ENCODE assay signal across 11 cellular contexts in genomic region chr18:58257461-58257860, GRCh38.
DNase-seq lines count a peak whose midpoint lies in the region; FAIRE-seq and TF ChIP-seq lines count a peak whose summit lies in the region.
"Had no signal": no experiment of that assay in that cellular context is flagged by ENCODE, and none has a peak within 500 bp of the region (broad histone marks: within the 10 kb centered on the region; RNA-seq: fewer than 3 reads in every experiment).

No MANE protein-coding gene starts in this region.

- peaks cover 16% of the 10 kb centered on the region for H3K27me3 Mint-ChIP-seq in glutamatergic neuron (ENCODE audit: unreplicated experiment)

- peaks cover 25% of the 10 kb centered on the region for H3K4me1 ChIP-seq in smooth muscle cell (ENCODE audit: low read depth)

- H2AFZ ChIP-seq in smooth muscle cell (ENCODE audit: low read depth), result peak overlapping the region; percentile 39

- H3K4me2 ChIP-seq in smooth muscle cell, result peak overlapping the region; percentile 35

- no peaks in the 10 kb centered on the region for H4K20me1 ChIP-seq in smooth muscle cell (ENCODE audit: low read depth)

- no peaks in the 10 kb centered on the region for H3K9me3 ChIP-seq in smooth muscle cell (replicated peaks; ENCODE audit: low read depth)
- H3K9me3 ChIP-seq: SJSA1 had no signal

- peak overlapping the region; percentile 63 for H3K4me3 Mint-ChIP-seq in glutamatergic neuron (ENCODE audit: unreplicated experiment)

- peak; percentile 42 for DNase-seq in GM19239 (ENCODE audit: insufficient read length, low spot score)
- DNase-seq in RPMI8226, result peak; percentile 26
- peak; percentile 23 for DNase-seq in glutamatergic neuron
- DNase-seq in smooth muscle cell (lab: John Stamatoyannopoulos, UW; ENCODE audit: unreplicated experiment), result no peak
- no peak for DNase-seq in NK-92 (lab: John Stamatoyannopoulos, UW; ENCODE audit: unreplicated experiment)
- no peak for DNase-seq in NCI-H526 treated with DMSO at 0.1 percent for 48 hours (lab: John Stamatoyannopoulos, UW)
- no peak for DNase-seq in putamen (ENCODE audit: low spot score)
- DNase-seq: central memory CD4-positive, alpha-beta T cell; GF-D8; NCI-H1048 had no signal

- peak overlapping the region; percentile 94 for H3K27ac Mint-ChIP-seq in glutamatergic neuron (ENCODE audit: unreplicated experiment)

- peaks cover 3% of the 10 kb centered on the region for H3F3A ChIP-seq in smooth muscle cell (ENCODE audit: low read depth)

- 39% methylated on average over 9 of the region's 9 CpGs for WGBS in smooth muscle cell (ENCODE audit: low lambda C conversion rate)

- peak; percentile 64 for FAIRE-seq in GM19239 (lab: Jason Lieb, UNC)

- H3K4me3 ChIP-seq in smooth muscle cell, result no peak overlapping the region
- H3K4me3 ChIP-seq: SJSA1 had no signal

- H3K9ac ChIP-seq in smooth muscle cell (ENCODE audit: low read depth), result no peak overlapping the region

- H3K79me2 ChIP-seq in smooth muscle cell (ENCODE audit: low read depth), result peaks cover 3% of the 10 kb centered on the region

- H3K27ac ChIP-seq in smooth muscle cell (ENCODE audit: low read depth), result peak overlapping the region; percentile 50
- H3K27ac ChIP-seq: SJSA1 had no signal

- H3K36me3 Mint-ChIP-seq in glutamatergic neuron (ENCODE audit: unreplicated experiment), result no peaks in the 10 kb centered on the region

- no peak for TF ChIP-seq CTCF in glutamatergic neuron (IDR thresholded peaks at IDR 0.05; ENCODE audit: partially characterized antibody, unreplicated experiment)
- TF ChIP-seq CTCF in smooth muscle cell (IDR thresholded peaks at IDR 0.05; ENCODE audit: borderline replicate concordance, insufficient read depth, poor library complexity, severe bottlenecking), result no peak

- H3K9me3 Mint-ChIP-seq in glutamatergic neuron (ENCODE audit: unreplicated experiment), result peaks cover 18% of the 10 kb centered on the region

- H3K4me1 Mint-ChIP-seq in glutamatergic neuron (ENCODE audit: low read depth, unreplicated experiment), result peaks cover 36% of the 10 kb centered on the region

- H3K36me3 ChIP-seq in smooth muscle cell (ENCODE audit: low read depth), result no peaks in the 10 kb centered on the region

- H3K27me3 ChIP-seq in smooth muscle cell (ENCODE audit: low read depth), result no peaks in the 10 kb centered on the region
- H3K27me3 ChIP-seq: SJSA1 had no signal

Comparison
In these comparisons a context has a peak if more than half of its experiments do, and no peak if none do; other contexts are left out.
1. DNase-seq: peak in GM19239 (single experiment), RPMI8226 (single experiment) and glutamatergic neuron (single experiment); none in smooth muscle cell (single experiment), NK-92 (single experiment), NCI-H526 treated with DMSO at 0.1 percent for 48 hours (single experiment) and putamen (single experiment).